ENCODE assay signal across 1 cellular context in genomic region chr10:8590518-8590917, GRCh38.
TF ChIP-seq lines count a peak whose summit lies in the region.

No MANE protein-coding gene starts in this region.

TF ChIP-seq in HepG2, 621 proteins besides CTCF, POLR2A, EP300 and RAD21 (continued from another document):
- TF ChIP-seq, protein P1, sequence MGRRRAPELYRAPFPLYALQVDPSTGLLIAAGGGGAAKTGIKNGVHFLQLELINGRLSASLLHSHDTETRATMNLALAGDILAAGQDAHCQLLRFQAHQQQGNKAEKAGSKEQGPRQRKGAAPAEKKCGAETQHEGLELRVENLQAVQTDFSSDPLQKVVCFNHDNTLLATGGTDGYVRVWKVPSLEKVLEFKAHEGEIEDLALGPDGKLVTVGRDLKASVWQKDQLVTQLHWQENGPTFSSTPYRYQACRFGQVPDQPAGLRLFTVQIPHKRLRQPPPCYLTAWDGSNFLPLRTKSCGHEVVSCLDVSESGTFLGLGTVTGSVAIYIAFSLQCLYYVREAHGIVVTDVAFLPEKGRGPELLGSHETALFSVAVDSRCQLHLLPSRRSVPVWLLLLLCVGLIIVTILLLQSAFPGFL (CRISPR knock-in tag; IDR thresholded peaks at IDR 0.05): no peak
- peak; percentile 84 for TF ChIP-seq MAFF (IDR thresholded peaks at IDR 0.05; ENCODE audit: low read depth, low read length)
- no peak for TF ChIP-seq KAT2B (IDR thresholded peaks at IDR 0.05; ENCODE audit: borderline replicate concordance, low read depth, low read length)
- no peak for TF ChIP-seq SNRNP70 (IDR thresholded peaks at IDR 0.05; ENCODE audit: low read depth, low read length)
- no peak for TF ChIP-seq ZNF33A (CRISPR knock-in tag; IDR thresholded peaks at IDR 0.05; ENCODE audit: borderline replicate concordance)
- no peak for TF ChIP-seq CREM (IDR thresholded peaks at IDR 0.05)
- TF ChIP-seq CREM (CRISPR knock-in tag; IDR thresholded peaks at IDR 0.05): no peak
